Comparison of ENCODE assay signal across 8 cellular contexts in the genomic region with DNA sequence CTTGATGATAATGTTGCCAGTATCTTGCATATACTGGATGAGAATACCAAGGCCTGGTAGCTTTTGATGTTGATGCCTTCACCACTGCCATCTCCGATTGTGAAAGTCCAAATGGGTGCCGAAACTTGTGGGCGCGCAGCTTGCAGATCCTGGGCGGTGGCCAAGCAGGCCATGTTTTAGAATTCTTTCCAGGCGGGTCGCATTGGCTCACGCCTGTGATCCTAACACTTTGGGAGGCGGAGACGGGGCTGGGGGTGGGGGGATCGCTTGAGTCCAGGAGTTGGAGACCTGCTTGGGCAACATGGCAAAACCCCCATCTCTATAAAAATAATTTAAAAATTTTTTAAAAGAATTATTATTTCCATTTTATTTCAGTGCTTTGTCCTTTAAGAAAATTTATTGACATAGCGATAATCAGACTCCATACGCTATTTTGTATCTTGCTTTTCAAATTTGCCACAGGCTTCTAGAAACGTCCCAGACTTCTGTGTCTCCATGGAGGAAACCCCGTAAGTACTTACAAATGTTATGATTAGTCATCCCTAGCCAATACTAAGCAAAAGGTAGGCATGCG. TPM values are rescaled to one million over a fixed set of nuclear protein-coding genes. Genes with fewer than 3 reads are reported as not detected.
DNase-seq lines count a peak whose midpoint lies in the region; ATAC-seq, FAIRE-seq and TF ChIP-seq lines count a peak whose summit lies in the region.

No MANE protein-coding gene starts in this region.

- H3K9me1 ChIP-seq in K562 (ENCODE audit: control insufficient read depth, insufficient read depth, low read length), result no peaks in the 10 kb centered on the region

- no peak for TF ChIP-seq EP300 in K562 (IDR thresholded peaks at IDR 0.05; ENCODE audit: low read length)

- H2AFZ ChIP-seq in K562 (ENCODE audit: low read depth, low read length), result peak overlapping the region; percentile 94

- H3K4me2 ChIP-seq in K562 (ENCODE audit: insufficient read depth, low read length), result peak overlapping the region; percentile 91

- H3K9ac ChIP-seq in K562 (ENCODE audit: insufficient read depth in 1 of 2, low read depth in 2 of 2, low read length in 2 of 2), result peak overlapping the region; percentile 77 to 96

- H3K27me3 Mint-ChIP-seq in activated CD4-positive, alpha-beta T cell treated with anti-CD3 and anti-CD28 coated beads, Interleukin-2, amount 10 ng/mL, durations not matched to agents 7 days and 5 days, result peaks cover 17% of the 10 kb centered on the region

- H3K27ac ChIP-seq in K562 (ENCODE audit: extremely low read depth, low read depth, low read length), result peak overlapping the region; percentile 94
- peak overlapping the region; percentile 98 for H3K27ac ChIP-seq in right lobe of liver
- peak overlapping the region; percentile 91 to 97 (median 97) for H3K27ac ChIP-seq in thyroid gland

- no peak for TF ChIP-seq RAD21 in K562 (CRISPR knock-in tag; conservative IDR thresholded peaks at IDR 0.05 in 1 of 2, IDR thresholded peaks at IDR 0.05 in 1 of 2)

- H3K4me1 Mint-ChIP-seq in activated CD4-positive, alpha-beta T cell treated with anti-CD3 and anti-CD28 coated beads, Interleukin-2, amount 10 ng/mL, durations not matched to agents 7 days and 5 days, result peaks cover 31% of the 10 kb centered on the region

- peaks cover 53% of the 10 kb centered on the region for H3K79me2 ChIP-seq in K562 (ENCODE audit: control insufficient read depth, insufficient read depth, low read length)

- H3K4me3 Mint-ChIP-seq in activated CD4-positive, alpha-beta T cell treated with anti-CD3 and anti-CD28 coated beads, Interleukin-2, amount 10 ng/mL, durations not matched to agents 7 days and 5 days, result peak overlapping the region; percentile 99

- H4K20me1 ChIP-seq in K562 (replicated peaks; ENCODE audit: control insufficient read depth, insufficient read depth, low read length), result peaks cover 8% of the 10 kb centered on the region; the same call in 1 of the 2 replicates

- peaks cover 18% of the 10 kb centered on the region for H3K36me3 ChIP-seq in K562 (ENCODE audit: control insufficient read depth, insufficient read depth, low read length)
- no peaks in the 10 kb centered on the region for H3K36me3 ChIP-seq in right lobe of liver
- no peaks in the 10 kb centered on the region for H3K36me3 ChIP-seq in thyroid gland

- POLR2A ChIA-PET in activated CD4-positive, alpha-beta T cell treated with anti-CD3 and anti-CD28 coated beads, Interleukin-2, amount 10 ng/mL, durations not matched to agents 7 days and 5 days (lab: Charles Lee), result no interaction called here
- POLR2A ChIA-PET in K562 (lab: Yijun Ruan, JAX), result interaction anchor here (0.6 to 1.4 kb wide), 5 partner anchors 13 to 383 kb away, joined by 3 to 8 read pairs (median 3); a partner anchor contains a TSS

- H3K36me3 Mint-ChIP-seq in activated CD4-positive, alpha-beta T cell treated with anti-CD3 and anti-CD28 coated beads, Interleukin-2, amount 10 ng/mL, durations not matched to agents 7 days and 5 days (ENCODE audit: low read depth), result peaks cover 13% of the 10 kb centered on the region

- TF ChIP-seq POLR2A in K562 (conservative IDR thresholded peaks at IDR 0.05), result no peak
- no peak for TF ChIP-seq POLR2A in right lobe of liver (IDR thresholded peaks at IDR 0.05)
- TF ChIP-seq POLR2A in thyroid gland (IDR thresholded peaks at IDR 0.05), result no peak

- FAIRE-seq in K562 (lab: Jason Lieb, UNC), result no peak

- 60% methylated on average over 16 of the region's 16 CpGs for WGBS in K562 (ENCODE audit: insufficient coverage, low coverage, missing lambda C conversion rate)
- 64% methylated on average over 12 of the region's 16 CpGs for WGBS in right lobe of liver (ENCODE audit: insufficient coverage, low coverage, low lambda C conversion rate, missing lambda C conversion rate)
- WGBS in thyroid gland, 2 donors, result 70 to 72% methylated on average over 16 of the region's 16 CpGs

- BruUV-seq in K562 (replicated peaks; lab: Mats Ljungman, UMichigan), result TSS peak; percentile 86

- no peaks in the 10 kb centered on the region for H3K9me3 Mint-ChIP-seq in activated CD4-positive, alpha-beta T cell treated with anti-CD3 and anti-CD28 coated beads, Interleukin-2, amount 10 ng/mL, durations not matched to agents 7 days and 5 days

- in situ Hi-C loops in K562 (cut with MboI), result loop anchor here (5.0 to 25.0 kb wide), 2 partner anchors 362 to 882 kb away; a partner anchor contains a TSS

- intact Hi-C loops in K562 (cut with micrococcal nuclease) (loop anchor here (2.0 to 10.0 kb wide), 2 partner anchors 172 to 470 kb away; a partner anchor contains a TSS), right lobe of liver (cut with DNase I) (no loop called here), thyroid gland (cut with DNase I) (no loop called here)

- TF ChIP-seq CTCF in K562 (IDR thresholded peaks at IDR 0.05 in 2 of 3, conservative IDR thresholded peaks at IDR 0.05 in 1 of 3; ENCODE audit: insufficient read depth in 2 of 3, low read depth in 1 of 3, low read length in 3 of 3) (no peak), right lobe of liver (IDR thresholded peaks at IDR 0.05) (no peak), thyroid gland (IDR thresholded peaks at IDR 0.05) (no peak)

- no peak for ATAC-seq in K562
- no peak for ATAC-seq in right lobe of liver
- no peak for ATAC-seq in GM18519 (IDR thresholded peaks at IDR 0.05; ENCODE audit: low FRiP score, unreplicated experiment)
- ATAC-seq in HG03025 (IDR thresholded peaks at IDR 0.05; ENCODE audit: low FRiP score, unreplicated experiment), result no peak

- peak overlapping the region; percentile 83 for H3K4me3 ChIP-seq in K562
- H3K4me3 ChIP-seq in right lobe of liver, result peak overlapping the region; percentile 81 to 94 (median 92)
- H3K4me3 ChIP-seq in thyroid gland (replicated peaks in 1 of 3), result peak overlapping the region in 1 of 3 donors; percentile 96

- H3K4me1 ChIP-seq in K562 (replicated peaks in 1 of 2; ENCODE audit: control insufficient read depth in 2 of 2, insufficient read depth in 2 of 2, low read length in 2 of 2), result peaks cover 21 to 30% of the 10 kb centered on the region in 2 experiments
- H3K4me1 ChIP-seq in right lobe of liver, result peaks cover 0 to 37% (median 10%) of the 10 kb centered on the region in 4 donors
- H3K4me1 ChIP-seq in thyroid gland, result peaks cover 17 to 21% of the 10 kb centered on the region in 2 donors

- no peak for DNase-seq in activated CD4-positive, alpha-beta T cell treated with anti-CD3 and anti-CD28 coated beads, Interleukin-2, amount 10 ng/mL, durations not matched to agents 7 days and 5 days
- DNase-seq in activated CD4-positive, alpha-beta T cell treated with anti-CD3 and anti-CD28 coated beads, Interleukin-2, amount 50 U/mL, for 1 hour, result no peak
- DNase-seq in K562 (ENCODE audit: extremely low read depth in 1 of 4, low spot score in 3 of 4) (peak in 1 of 4 experiments; percentile 18), right lobe of liver (peak in 1 of 3 donors; percentile 29), thyroid gland (peak in 1 of 2 donors; percentile 45), NCI-H1105 (lab: John Stamatoyannopoulos, UW) (no peak)

- CTCF ChIA-PET in activated CD4-positive, alpha-beta T cell treated with anti-CD3 and anti-CD28 coated beads, Interleukin-2, amount 10 ng/mL, durations not matched to agents 7 days and 5 days (lab: Charles Lee), result interaction anchor here (1.2 kb wide), 1 partner anchor 213 kb away, joined by 4 read pairs; no protein-coding TSS in a partner anchor
- CTCF ChIA-PET in K562 (lab: Yijun Ruan, JAX; ENCODE audit: low intra/inter-chr PET ratio), result no interaction called here

- H3K27ac Mint-ChIP-seq in activated CD4-positive, alpha-beta T cell treated with anti-CD3 and anti-CD28 coated beads, Interleukin-2, amount 10 ng/mL, durations not matched to agents 7 days and 5 days, result peak overlapping the region; percentile 91

- H3K27me3 ChIP-seq in K562 (ENCODE audit: control insufficient read depth in 2 of 2, insufficient read depth in 2 of 2, low read length in 2 of 2), result no peaks in the 10 kb centered on the region
- no peaks in the 10 kb centered on the region for H3K27me3 ChIP-seq in right lobe of liver
- no peaks in the 10 kb centered on the region for H3K27me3 ChIP-seq in thyroid gland

- H3K9me3 ChIP-seq in K562 (replicated peaks; ENCODE audit: control insufficient read depth, insufficient read depth, low read depth, low read length), result no peaks in the 10 kb centered on the region
- no peaks in the 10 kb centered on the region for H3K9me3 ChIP-seq in right lobe of liver
- H3K9me3 ChIP-seq in thyroid gland, result no peaks in the 10 kb centered on the region

TF ChIP-seq in K562, 482 proteins besides CTCF, POLR2A, EP300 and RAD21 (continues in another document):
- TF ChIP-seq ZNF589 (CRISPR knock-in tag; IDR thresholded peaks at IDR 0.05; ENCODE audit: low read depth) (peak; percentile 71; the same call in 1 of the 2 replicates), FOSL1 (tag; conservative IDR thresholded peaks at IDR 0.05) (peak; percentile 71; the same call in 1 of the 2 replicates), CBX1 (IDR thresholded peaks at IDR 0.05; ENCODE audit: low read depth) (no peak), ERF (CRISPR knock-in tag; IDR thresholded peaks at IDR 0.05) (no peak), SMARCC2 (IDR thresholded peaks at IDR 0.05; ENCODE audit: low read depth) (no peak), SMARCA4 (IDR thresholded peaks at IDR 0.05) (peak; percentile 53), ZNF316 (IDR thresholded peaks at IDR 0.05) (peak; percentile 46; the same call in 1 of the 2 replicates)

RNA-seq across cellular contexts. Expression of a gene that starts 0.6 kb away (rescaled TPM):
- total RNA-seq in activated CD4-positive, alpha-beta T cell treated with anti-CD3 and anti-CD28 coated beads, Interleukin-2, amount 10 ng/mL, durations not matched to agents 7 days and 5 days, result 10 to 100 TPM; 16.6 to 18.5 TPM
- 16.4 and 77.7 TPM in 2 replicates for total RNA-seq in K562 (2011; cell fraction: chromatin; rRNA removed; ENCODE audit: low replicate concordance)
- total RNA-seq in K562 (2011; cell fraction: nucleolus; rRNA removed), result 11.0 and 16.2 TPM in 2 replicates
- total RNA-seq in K562 (2011; cell fraction: nucleoplasm; rRNA removed), result 31.3 and 61.9 TPM in 2 replicates
- 7.2 and 9.2 TPM in 2 replicates for total RNA-seq in K562 (2014; rRNA removed)
- total RNA-seq in K562 (2014; rRNA removed; fragmentation: Illumina TruSeq; extraction: Trizol), result 20.1 and 24.4 TPM in 2 replicates
- total RNA-seq in K562 (2015; rRNA removed; fragmentation: Illumina TruSeq; extraction: Trizol), result 17.1 and 19.4 TPM in 2 replicates
- 17.6 and 23.5 TPM in 2 replicates for total RNA-seq in K562 (2021)
- polyA plus RNA-seq in K562 (2011; rRNA removed), result 29.5 and 30.6 TPM in 2 replicates
- polyA plus RNA-seq in K562 (2011; cell fraction: cytosol; rRNA removed), result 10.0 and 21.1 TPM in 2 replicates
- 27.1 and 38.8 TPM in 2 replicates for polyA plus RNA-seq in K562 (2011; cell fraction: nucleus; rRNA removed)
- polyA plus RNA-seq in K562 (2012), result 13.6 and 33.7 TPM in 2 replicates
- polyA plus RNA-seq in K562 (2014; fragmentation: Illumina TruSeq; extraction: Trizol), result 26.8 and 33.2 TPM in 2 replicates
- 1 to 10 TPM; 7.3 to 7.7 TPM for polyA plus RNA-seq in K562 (2014; fragmentation: Nextera tagmentation; extraction: Ambion mirVana)
- 30.4 and 31.6 TPM in 2 replicates for polyA plus RNA-seq in K562 (2014; rRNA removed)
- polyA minus RNA-seq in K562 (2011; rRNA and poly(A)+ RNA removed), result 44.2 and 52.3 TPM in 2 replicates
- polyA minus RNA-seq in K562 (2011; cell fraction: cytosol; rRNA and poly(A)+ RNA removed), result 11.2 and 14.7 TPM in 2 replicates
- polyA minus RNA-seq in K562 (2011; cell fraction: nucleus; rRNA and poly(A)+ RNA removed), result 63.7 and 116 TPM in 2 replicates
- total RNA-seq in right lobe of liver, result 10 to 100 TPM in 5 of 6 experiments, 1 to 10 TPM in 1; 9.5 to 13.8 (median 10.5) TPM
- 10 to 100 TPM; 19.5 to 34.2 (median 21.5) TPM for total RNA-seq in thyroid gland
